Comparison of ENCODE assay signal across 15 cellular contexts in the genomic region with DNA sequence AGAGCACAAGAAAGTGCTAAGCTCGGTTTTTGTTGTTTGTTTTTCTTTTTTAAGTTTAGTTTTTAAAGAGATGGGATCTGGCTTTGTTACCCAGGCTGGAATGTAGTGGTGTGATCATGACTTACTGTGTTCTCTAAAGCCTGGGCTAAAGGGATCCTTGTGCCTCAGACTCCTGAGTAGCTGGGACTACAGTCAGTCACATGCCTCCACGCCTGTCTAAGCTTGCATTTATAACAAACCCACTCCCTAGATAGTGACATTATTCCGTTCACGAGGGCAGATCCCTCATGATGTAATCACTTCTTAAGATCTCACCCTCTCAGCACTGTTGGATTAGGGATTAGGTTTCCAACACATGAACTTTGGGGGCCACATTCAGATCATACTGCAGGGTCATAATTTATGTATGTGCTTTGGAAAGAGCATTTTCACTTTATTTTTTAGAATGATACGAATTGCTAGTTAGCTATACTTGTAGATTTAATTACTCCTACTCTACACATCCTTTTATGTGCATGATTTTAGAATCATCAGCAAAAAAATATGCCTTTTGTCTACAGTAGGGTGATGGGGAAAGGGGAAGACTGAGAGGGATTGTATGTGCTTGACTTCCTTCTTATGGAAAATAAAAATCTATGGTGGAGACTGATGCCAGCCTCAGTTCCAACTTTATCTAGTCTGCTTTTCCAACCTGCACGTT.
DNase-seq lines count a peak whose midpoint lies in the region; ATAC-seq and TF ChIP-seq lines count a peak whose summit lies in the region.
"Had no signal": no experiment of that assay in that cellular context is flagged by ENCODE, and none has a peak within 500 bp of the region (broad histone marks: within the 10 kb centered on the region; RNA-seq: fewer than 3 reads in every experiment).

No MANE protein-coding gene starts in this region.

- CTCF ChIA-PET in activated CD8-positive, alpha-beta T cell treated with anti-CD3 and anti-CD28 coated beads for 36 hours (lab: Charles Lee) = interaction anchor here (1.0 to 1.8 kb wide), 3 partner anchors 9 to 87 kb away, joined by 3 to 5 read pairs (median 3); no protein-coding TSS in a partner anchor

- TF ChIP-seq CTCF in HFFc6 (IDR thresholded peaks at IDR 0.05) (no peak), psoas muscle (IDR thresholded peaks at IDR 0.05) (no peak)
- no peak for TF ChIP-seq CTCF in activated CD8-positive, alpha-beta T cell treated with anti-CD3 and anti-CD28 coated beads for 36 hours (IDR thresholded peaks at IDR 0.05)

- H3K4me3 Mint-ChIP-seq in HFFc6 = no peak overlapping the region
- H3K4me3 Mint-ChIP-seq in activated CD8-positive, alpha-beta T cell treated with anti-CD3 and anti-CD28 coated beads for 36 hours = no peak overlapping the region
- no peak overlapping the region for H3K4me3 Mint-ChIP-seq in stimulated activated naive B cell treated with anti-CD40 and anti-IgM and Interleukin-4, amounts not matched to agents 10 μg/mL and 1 μg/mL and 100 μg/mL, for 72 hours

- DNase-seq in HFFc6 (no peak), fibroblast of gingiva (ENCODE audit: low read depth) (peak; percentile 86), psoas muscle (no peak)
- no peak for DNase-seq in activated CD8-positive, alpha-beta T cell treated with anti-CD3 and anti-CD28 coated beads for 36 hours
- DNase-seq in stimulated activated naive B cell treated with anti-CD40 and anti-IgM and Interleukin-4, amounts not matched to agents 10 μg/mL and 1 μg/mL and 100 μg/mL, for 72 hours = no peak
- DNase-seq: activated T-cell treated with anti-CD3 and anti-CD28 coated beads, Interleukin-2, amount 50 U/mL, for 1 hour; central memory CD4-positive, alpha-beta T cell; left ventricle myocardium superior; NCI-H1417; NCI-H748 treated with DMSO at 0.1 percent for 48 hours; ovary; Right ventricle myocardium superior; stimulated activated CD4-positive, alpha-beta T cell treated with anti-CD3 and anti-CD28 coated beads, Interleukin-4, amount 100 ng/mL, for 24 hours had no signal

- H3K9me3 ChIP-seq in psoas muscle = no peaks in the 10 kb centered on the region
- H3K9me3 ChIP-seq: ovary had no signal

- peak overlapping the region; percentile 21 for H3K27ac Mint-ChIP-seq in HFFc6
- peak overlapping the region; percentile 63 for H3K27ac Mint-ChIP-seq in activated CD8-positive, alpha-beta T cell treated with anti-CD3 and anti-CD28 coated beads for 36 hours
- H3K27ac Mint-ChIP-seq in stimulated activated naive B cell treated with anti-CD40 and anti-IgM and Interleukin-4, amounts not matched to agents 10 μg/mL and 1 μg/mL and 100 μg/mL, for 72 hours = no peak overlapping the region

- H3K4me1 ChIP-seq in psoas muscle = peaks cover 59% of the 10 kb centered on the region

- peaks cover 10% of the 10 kb centered on the region; the same call in 1 of the 2 replicates for H3K9me3 Mint-ChIP-seq in HFFc6
- H3K9me3 Mint-ChIP-seq in activated CD8-positive, alpha-beta T cell treated with anti-CD3 and anti-CD28 coated beads for 36 hours = peaks cover 10% of the 10 kb centered on the region
- peaks cover 5 to 10% of the 10 kb centered on the region in 2 donors for H3K9me3 Mint-ChIP-seq in stimulated activated naive B cell treated with anti-CD40 and anti-IgM and Interleukin-4, amounts not matched to agents 10 μg/mL and 1 μg/mL and 100 μg/mL, for 72 hours

- ATAC-seq in activated CD8-positive, alpha-beta T cell treated with anti-CD3 and anti-CD28 coated beads for 36 hours = no peak
- ATAC-seq in psoas muscle = peak in 3 of 4 donors; percentile 47 to 64 (median 61)
- no peak for ATAC-seq in HG03095 (IDR thresholded peaks at IDR 0.05; ENCODE audit: unreplicated experiment)
- ATAC-seq in stimulated activated naive B cell treated with anti-CD40 and anti-IgM and Interleukin-4, amounts not matched to agents 10 μg/mL and 1 μg/mL and 100 μg/mL, for 72 hours (replicated peaks) = no peak
- ATAC-seq in HG03342 (IDR thresholded peaks at IDR 0.05; ENCODE audit: unreplicated experiment) = no peak
- ATAC-seq: left ventricle myocardium superior had no signal

- peak overlapping the region; percentile 46 for H3K27ac ChIP-seq in psoas muscle
- H3K27ac ChIP-seq: ovary had no signal

- H3K4me3 ChIP-seq in psoas muscle = no peak overlapping the region
- H3K4me3 ChIP-seq: ovary had no signal

- peaks cover 19% of the 10 kb centered on the region for H3K36me3 Mint-ChIP-seq in HFFc6 (ENCODE audit: low read depth)
- peaks cover 56% of the 10 kb centered on the region for H3K36me3 Mint-ChIP-seq in activated CD8-positive, alpha-beta T cell treated with anti-CD3 and anti-CD28 coated beads for 36 hours (ENCODE audit: low read depth)
- peaks cover 32 to 47% of the 10 kb centered on the region in 2 donors for H3K36me3 Mint-ChIP-seq in stimulated activated naive B cell treated with anti-CD40 and anti-IgM and Interleukin-4, amounts not matched to agents 10 μg/mL and 1 μg/mL and 100 μg/mL, for 72 hours

- POLR2A ChIA-PET in activated CD8-positive, alpha-beta T cell treated with anti-CD3 and anti-CD28 coated beads for 36 hours (lab: Charles Lee) = interaction anchor here (0.6 to 1.7 kb wide), 3 partner anchors 8 to 49 kb away, joined by 3 to 5 read pairs (median 5); no protein-coding TSS in a partner anchor

- H3K36me3 ChIP-seq in psoas muscle (ENCODE audit: insufficient read depth in 1 of 2, low read depth in 1 of 2) = no peaks in the 10 kb centered on the region
- H3K36me3 ChIP-seq: ovary had no signal

- H3K27me3 Mint-ChIP-seq in HFFc6 (ENCODE audit: insufficient read depth) = no peaks in the 10 kb centered on the region; the same call in 1 of the 2 replicates
- no peaks in the 10 kb centered on the region for H3K27me3 Mint-ChIP-seq in activated CD8-positive, alpha-beta T cell treated with anti-CD3 and anti-CD28 coated beads for 36 hours
- no peaks in the 10 kb centered on the region for H3K27me3 Mint-ChIP-seq in stimulated activated naive B cell treated with anti-CD40 and anti-IgM and Interleukin-4, amounts not matched to agents 10 μg/mL and 1 μg/mL and 100 μg/mL, for 72 hours

- 30 to 52% (median 39%) methylated on average over 6 of the region's 6 CpGs for WGBS in psoas muscle, 3 donors

- H3K27me3 ChIP-seq in psoas muscle (ENCODE audit: insufficient read depth in 3 of 3, low read length in 2 of 3) = no peaks in the 10 kb centered on the region
- H3K27me3 ChIP-seq: ovary had no signal

- intact Hi-C loops in activated CD8-positive, alpha-beta T cell treated with anti-CD3 and anti-CD28 coated beads for 36 hours (cut with micrococcal nuclease) = no loop called here
- intact Hi-C loops in psoas muscle (cut with DNase I) = no loop called here

- H3K4me1 Mint-ChIP-seq in HFFc6 (ENCODE audit: low read depth) = peaks cover 69% of the 10 kb centered on the region
- peaks cover 72% of the 10 kb centered on the region for H3K4me1 Mint-ChIP-seq in activated CD8-positive, alpha-beta T cell treated with anti-CD3 and anti-CD28 coated beads for 36 hours (ENCODE audit: low read depth)
- peaks cover 43 to 67% of the 10 kb centered on the region in 2 donors for H3K4me1 Mint-ChIP-seq in stimulated activated naive B cell treated with anti-CD40 and anti-IgM and Interleukin-4, amounts not matched to agents 10 μg/mL and 1 μg/mL and 100 μg/mL, for 72 hours

Comparison
In these comparisons a context has a peak if more than half of its experiments do, and no peak if none do; other contexts are left out.
1. ATAC-seq: peak in psoas muscle (3 of 4); none in activated CD8-positive, alpha-beta T cell treated with anti-CD3 and anti-CD28 coated beads for 36 hours (single experiment), HG03095 (single experiment), stimulated activated naive B cell treated with anti-CD40 and anti-IgM and Interleukin-4, amounts not matched to agents 10 μg/mL and 1 μg/mL and 100 μg/mL, for 72 hours (0 of 2) and HG03342 (single experiment).